ENCODE assay signal across 9 cellular contexts in genomic region chr3:48595075-48595525, GRCh38. TPM values are rescaled to one million over a fixed set of nuclear protein-coding genes. Genes with fewer than 3 reads are reported as not detected.
DNase-seq lines count a peak whose midpoint lies in the region; ATAC-seq, FAIRE-seq and TF ChIP-seq lines count a peak whose summit lies in the region.
"Had no signal": no experiment of that assay in that cellular context is flagged by ENCODE, and none has a peak within 500 bp of the region (broad histone marks: within the 10 kb centered on the region; RNA-seq: fewer than 3 reads in every experiment).

Gene COL7A1 (minus strand): TSS chr3:48595329. CDS start chr3:48595159, 170 bp downstream.

- FAIRE-seq in keratinocyte (lab: Jason Lieb, UNC): no peak

- no peak for TF ChIP-seq CTCF in keratinocyte (optimal IDR thresholded peaks at IDR 0.05 in 1 of 3, IDR thresholded peaks at IDR 0.05 in 1 of 3, conservative IDR thresholded peaks at IDR 0.05 in 1 of 3; ENCODE audit: extremely low read depth in 1 of 3, insufficient read depth in 2 of 3, low read length in 3 of 3)
- no peak for TF ChIP-seq CTCF in suprapubic skin (IDR thresholded peaks at IDR 0.05)

- H3K9me1 ChIP-seq in keratinocyte (ENCODE audit: control insufficient read depth, extremely low read depth, insufficient read depth, low read length): peaks cover 2% of the 10 kb centered on the region

- DNase-seq in NCI-H146 (lab: John Stamatoyannopoulos, UW): peak; percentile 19
- DNase-seq in NCI-H146 treated with DMSO at 0.1 percent for 48 hours (lab: John Stamatoyannopoulos, UW; ENCODE audit: unreplicated experiment): no peak
- DNase-seq in cerebellum (ENCODE audit: low spot score): peak; percentile 17
- peak; percentile 69 for DNase-seq in keratinocyte (ENCODE audit: low read depth, low spot score)
- DNase-seq in suprapubic skin (ENCODE audit: low spot score in 2 of 2): no peak
- no peak for DNase-seq in Karpas-422
- DNase-seq in NCI-H774 (lab: John Stamatoyannopoulos, UW): no peak
- DNase-seq: SHP77 had no signal

- TF ChIP-seq EP300 in suprapubic skin (IDR thresholded peaks at IDR 0.05): no peak

- no peak within 1 kb of the TSS for H2AFZ ChIP-seq in keratinocyte (ENCODE audit: control insufficient read depth, low read length)
- no peak within 1 kb of the TSS for H2AFZ ChIP-seq in Karpas-422 (ENCODE audit: low read length)

- H3K9me3 ChIP-seq in keratinocyte (ENCODE audit: control insufficient read depth, low read depth, low read length) (no peaks in the 10 kb centered on the region), suprapubic skin (no peaks in the 10 kb centered on the region), Karpas-422 (ENCODE audit: low read length) (no peaks in the 10 kb centered on the region)

- H3K36me3 ChIP-seq in keratinocyte (ENCODE audit: control insufficient read depth in 2 of 2, extremely low read depth in 1 of 2, insufficient read depth in 2 of 2, low read length in 2 of 2) (peaks cover 25 to 48% of the 10 kb centered on the region in 2 experiments), suprapubic skin (peaks cover 27% of the 10 kb centered on the region), Karpas-422 (ENCODE audit: insufficient read depth, low read length) (no peaks in the 10 kb centered on the region)

- H3K79me2 ChIP-seq in keratinocyte (ENCODE audit: control insufficient read depth, insufficient read depth, low read length): peaks cover 50% of the 10 kb centered on the region
- no peaks in the 10 kb centered on the region for H3K79me2 ChIP-seq in Karpas-422 (ENCODE audit: low read length)

- 0% methylated on average over 21 of the region's 35 CpGs for WGBS in suprapubic skin

- H4K20me1 ChIP-seq in keratinocyte (ENCODE audit: control insufficient read depth, extremely low read depth, insufficient read depth, low read length) (peaks cover 16% of the 10 kb centered on the region), Karpas-422 (ENCODE audit: insufficient read depth, low read depth, low read length) (no peaks in the 10 kb centered on the region)

- H3K27ac ChIP-seq in keratinocyte (ENCODE audit: control insufficient read depth, insufficient read depth, low read length): peak within 1 kb of the TSS; percentile 98
- peak within 1 kb of the TSS; percentile 90 for H3K27ac ChIP-seq in suprapubic skin
- no peak within 1 kb of the TSS for H3K27ac ChIP-seq in Karpas-422 (ENCODE audit: low read length)

- ATAC-seq in HG02970 (IDR thresholded peaks at IDR 0.05; ENCODE audit: low FRiP score, unreplicated experiment): no peak

- no peaks in the 10 kb centered on the region for H3K9me2 ChIP-seq in Karpas-422 (replicated peaks; ENCODE audit: insufficient read depth, low read length)

- H3K9ac ChIP-seq in keratinocyte (ENCODE audit: control insufficient read depth, extremely low read depth, insufficient read depth, low read length): peak within 1 kb of the TSS; percentile 93
- no peak within 1 kb of the TSS for H3K9ac ChIP-seq in Karpas-422 (ENCODE audit: low read length)

- no peak for TF ChIP-seq POLR2A in suprapubic skin (IDR thresholded peaks at IDR 0.05)

- no peaks in the 10 kb centered on the region for H3K27me3 ChIP-seq in keratinocyte (ENCODE audit: control insufficient read depth, extremely low read depth, insufficient read depth, low read length)
- no peaks in the 10 kb centered on the region for H3K27me3 ChIP-seq in suprapubic skin
- no peaks in the 10 kb centered on the region for H3K27me3 ChIP-seq in Karpas-422 (ENCODE audit: low read length)

- dilution Hi-C loops in keratinocyte (cut with MboI; ENCODE audit: extremely low pct_ligation_motif_present, low sequenced_read_pairs): no loop called here

- H3K4me1 ChIP-seq in keratinocyte (ENCODE audit: control insufficient read depth, extremely low read depth, insufficient read depth, low read length) (peaks cover 78% of the 10 kb centered on the region), suprapubic skin (peaks cover 80% of the 10 kb centered on the region), Karpas-422 (ENCODE audit: low read length) (no peaks in the 10 kb centered on the region)

- H3K4me3 ChIP-seq in keratinocyte (ENCODE audit: control insufficient read depth in 2 of 3, extremely low read depth in 1 of 3, insufficient read depth in 2 of 3, low read depth in 1 of 3, low read length in 3 of 3) (peak within 1 kb of the TSS; percentile 60 to 95 (median 91)), suprapubic skin (peak within 1 kb of the TSS; percentile 55), Karpas-422 (ENCODE audit: low read length) (no peak within 1 kb of the TSS)

- H3K4me2 ChIP-seq in keratinocyte (ENCODE audit: control insufficient read depth, extremely low read depth, insufficient read depth, low read depth, low read length) (peak within 1 kb of the TSS; percentile 98), Karpas-422 (ENCODE audit: low read depth, low read length, poor library complexity, severe bottlenecking) (no peak within 1 kb of the TSS)

RNA-seq across cellular contexts. Expression of gene COL7A1, which starts in this region (rescaled TPM):
- total RNA-seq in cerebellum (5.8 TPM), suprapubic skin (100 to 1,000 TPM; 287 to 596 (median 348) TPM)
- 59.4 to 91.3 TPM (median 74.4 TPM) in 3 replicates for polyA plus RNA-seq in keratinocyte
- 8.7 TPM for polyA plus RNA-seq in keratinocyte (2011; ENCODE audit: low read depth)
- polyA plus RNA-seq in keratinocyte (2011; cell fraction: cytosol; rRNA removed): 8.5 and 16.8 TPM in 2 replicates
- 396 and 457 TPM in 2 replicates for polyA plus RNA-seq in keratinocyte (2011; cell fraction: nucleus; rRNA removed)
- polyA plus RNA-seq in keratinocyte (2012; ENCODE audit: low replicate concordance): 46.3 and 192 TPM in 2 replicates
- 78.9 to 245 TPM (median 83.6 TPM) in 3 replicates for polyA minus RNA-seq in keratinocyte
- 21.9 TPM for polyA minus RNA-seq in keratinocyte (2011; cell fraction: cytosol; rRNA and poly(A)+ RNA removed)
- 136 and 145 TPM in 2 replicates for polyA minus RNA-seq in keratinocyte (2011; cell fraction: nucleus; rRNA and poly(A)+ RNA removed)
- 0.78 and 13.0 TPM in 2 replicates for total RNA-seq in Karpas-422 (2014; rRNA removed; shearing (Covaris generic); ENCODE audit: low replicate concordance)

Comparison
In these comparisons a context has a peak if more than half of its experiments do, and no peak if none do; other contexts are left out.
1. RNA of gene COL7A1 (total RNA-seq): 287 to 596 TPM in suprapubic skin; 5.8 TPM in cerebellum (single experiment) and 0.78 to 13.0 TPM in Karpas-422; every median in the first group is over 10 times any median in the second.
2. DNase-seq: peak in NCI-H146 (single experiment), cerebellum (single experiment) and keratinocyte (single experiment); none in NCI-H146 treated with DMSO at 0.1 percent for 48 hours (single experiment), suprapubic skin (0 of 2), Karpas-422 (single experiment) and NCI-H774 (single experiment).